16 cellular contexts compared by ENCODE assay signal in the genomic region with DNA sequence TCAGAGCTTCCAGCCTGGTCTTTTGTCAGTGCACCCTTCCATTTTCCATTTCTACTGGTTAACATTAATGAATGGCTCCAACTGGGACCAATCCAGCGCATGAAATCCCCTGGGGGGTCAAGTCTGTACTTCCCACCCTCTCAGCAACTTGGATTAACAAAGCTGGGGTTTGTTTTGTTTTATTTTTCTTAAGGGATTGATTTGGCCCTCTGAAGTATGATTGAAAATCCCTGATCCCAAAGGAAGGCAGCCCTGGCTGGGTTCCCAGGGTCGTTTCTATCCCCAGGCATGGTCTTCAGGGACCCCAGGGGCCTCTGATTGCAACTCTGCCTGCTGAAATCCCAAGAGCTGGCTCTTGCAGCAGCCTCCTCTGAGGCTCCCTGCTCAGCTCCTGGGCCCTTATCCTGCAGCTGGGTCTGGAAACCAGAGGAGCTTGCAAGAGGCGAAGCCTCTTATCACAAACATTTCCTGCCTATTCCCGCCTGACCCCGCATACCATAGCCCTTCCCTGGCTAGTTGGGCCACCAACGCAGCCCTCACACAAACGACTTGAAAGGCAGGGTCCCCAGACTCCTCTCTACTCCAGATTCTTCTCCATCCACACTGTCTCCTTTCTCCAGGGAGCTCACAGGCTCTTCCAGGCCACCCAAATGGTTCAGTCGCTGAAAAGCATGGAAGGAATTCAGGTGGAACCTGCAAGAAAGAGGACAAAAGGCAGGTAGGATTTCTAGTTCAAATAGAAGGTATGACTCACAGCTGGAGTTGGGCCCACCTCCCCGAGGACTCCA.
DNase-seq lines count a peak whose midpoint lies in the region; ATAC-seq, FAIRE-seq and TF ChIP-seq lines count a peak whose summit lies in the region.
"Had no signal": no experiment of that assay in that cellular context is flagged by ENCODE, and none has a peak within 500 bp of the region (broad histone marks: within the 10 kb centered on the region; RNA-seq: fewer than 3 reads in every experiment).

No MANE protein-coding gene starts in this region.

- no peaks in the 10 kb centered on the region for H3K36me3 Mint-ChIP-seq in type B pancreatic cell
- no peaks in the 10 kb centered on the region for H3K36me3 Mint-ChIP-seq in activated CD4-positive, alpha-beta T cell treated with anti-CD3 and anti-CD28 coated beads, Interleukin-2, amount 10 ng/mL, durations not matched to agents 7 days and 5 days (ENCODE audit: low read depth)
- H3K36me3 Mint-ChIP-seq: CD8-positive, alpha-beta T cell; stimulated activated memory B cell treated with anti-CD40 and anti-IgM and Interleukin-4, amounts not matched to agents 10 μg/mL and 1 μg/mL and 100 μg/mL, for 72 hours had no signal

- H3K4me3 ChIP-seq in H1 (ENCODE audit: extremely low read depth in 1 of 4, insufficient read depth in 2 of 4, low read depth in 3 of 4, low read length in 4 of 4) (peak overlapping the region in 1 of 4 experiments; percentile 23; a peak in 1 of 8 replicates), mesenchymal stem cell (ENCODE audit: insufficient read depth in 1 of 2, low read depth in 1 of 2, low read length in 2 of 2) (no peak overlapping the region)
- H3K4me3 ChIP-seq: dorsolateral prefrontal cortex had no signal

- H2BK20ac ChIP-seq in H1 (ENCODE audit: low read length) = peak overlapping the region; percentile 98

- peaks cover 71% of the 10 kb centered on the region for H3K4me1 Mint-ChIP-seq in type B pancreatic cell (ENCODE audit: unreplicated experiment)
- no peaks in the 10 kb centered on the region for H3K4me1 Mint-ChIP-seq in activated CD4-positive, alpha-beta T cell treated with anti-CD3 and anti-CD28 coated beads, Interleukin-2, amount 10 ng/mL, durations not matched to agents 7 days and 5 days

- H3K79me1 ChIP-seq in H1 (ENCODE audit: low read depth, low read length) (no peaks in the 10 kb centered on the region), mesenchymal stem cell (replicated peaks; ENCODE audit: low read length, poor library complexity, severe bottlenecking) (no peaks in the 10 kb centered on the region)

- TF ChIP-seq POLR2A in H1 (IDR thresholded peaks at IDR 0.05; ENCODE audit: control extremely low read depth in 1 of 2, low read depth in 2 of 2, low read length in 2 of 2) = no peak

- peaks cover 3% of the 10 kb centered on the region for H3K9me3 Mint-ChIP-seq in type B pancreatic cell
- H3K9me3 Mint-ChIP-seq in activated CD4-positive, alpha-beta T cell treated with anti-CD3 and anti-CD28 coated beads, Interleukin-2, amount 10 ng/mL, durations not matched to agents 7 days and 5 days = no peaks in the 10 kb centered on the region
- H3K9me3 Mint-ChIP-seq: activated T-helper 1 cell treated with anti-CD3 and anti-CD28 coated beads, Interleukin-12 subunit alpha, Interleukin-12 subunit beta, Interleukin-2, Interleukin-4 antibody, amounts not matched to agents 30 ng/mL and 10 ng/mL and 1 ng/mL, durations not matched to agents 14 hours and 24 hours and 36 hours; CD8-positive, alpha-beta T cell had no signal

- CTCF ChIA-PET in H1 (lab: Charles Lee; ENCODE audit: partially characterized antibody) = interaction anchor here (0.9 to 4.9 kb wide), 17 partner anchors 9 to 156 kb away, joined by 3 to 29 read pairs (median 4); no protein-coding TSS in a partner anchor
- CTCF ChIA-PET in activated CD4-positive, alpha-beta T cell treated with anti-CD3 and anti-CD28 coated beads, Interleukin-2, amount 10 ng/mL, durations not matched to agents 7 days and 5 days (lab: Charles Lee) = no interaction called here

- H3K4ac ChIP-seq in H1 (replicated peaks; ENCODE audit: insufficient read length, low read depth, low read length) = peak overlapping the region; percentile 89
- H3K4ac ChIP-seq in mesenchymal stem cell (ENCODE audit: low read depth in 1 of 2, low read length in 2 of 2) = peak overlapping the region; percentile 29 to 61

- H3K9me3 ChIP-seq in H1 (ENCODE audit: insufficient read depth in 2 of 2, low read depth in 1 of 2, low read length in 1 of 2) (no peaks in the 10 kb centered on the region), mesenchymal stem cell (ENCODE audit: control insufficient read depth, low read length) (no peaks in the 10 kb centered on the region)

- H3K4me1 ChIP-seq in H1 (replicated peaks in 1 of 4; ENCODE audit: control insufficient read depth in 3 of 4, insufficient read depth in 4 of 4, low read length in 3 of 4) (peaks cover 10 to 33% (median 26%) of the 10 kb centered on the region in 4 experiments), mesenchymal stem cell (ENCODE audit: control insufficient read depth, insufficient read depth, low read depth, low read length) (peaks cover 21% of the 10 kb centered on the region)
- H3K4me1 ChIP-seq: foreskin keratinocyte had no signal

- H4K20me1 ChIP-seq in H1 (replicated peaks in 1 of 2; ENCODE audit: control insufficient read depth in 1 of 2, insufficient read depth in 2 of 2, low read length in 2 of 2) = no peaks in the 10 kb centered on the region

- H3K4me3 Mint-ChIP-seq in type B pancreatic cell = peak overlapping the region; percentile 16
- no peak overlapping the region for H3K4me3 Mint-ChIP-seq in activated CD4-positive, alpha-beta T cell treated with anti-CD3 and anti-CD28 coated beads, Interleukin-2, amount 10 ng/mL, durations not matched to agents 7 days and 5 days
- H3K4me3 Mint-ChIP-seq: activated T-helper 1 cell treated with anti-CD3 and anti-CD28 coated beads, Interleukin-12 subunit alpha, Interleukin-12 subunit beta, Interleukin-2, Interleukin-4 antibody, amounts not matched to agents 30 ng/mL and 10 ng/mL and 1 ng/mL, durations not matched to agents 14 hours and 24 hours and 36 hours; CD8-positive, alpha-beta T cell; stimulated activated memory B cell treated with anti-CD40 and anti-IgM and Interleukin-4, amounts not matched to agents 10 μg/mL and 1 μg/mL and 100 μg/mL, for 72 hours had no signal

- H2AFZ ChIP-seq in H1 (ENCODE audit: low read length) (no peak overlapping the region), mesenchymal stem cell (ENCODE audit: low read depth, low read length) (no peak overlapping the region)

- H3K23ac ChIP-seq in H1 (ENCODE audit: insufficient read length) (no peak overlapping the region), mesenchymal stem cell (ENCODE audit: low read length in 2 of 2) (no peak overlapping the region)

- ATAC-seq in GM21576 (IDR thresholded peaks at IDR 0.05; ENCODE audit: unreplicated experiment) = no peak
- ATAC-seq: CD8-positive, alpha-beta T cell had no signal

- H3K36me3 ChIP-seq in H1 (ENCODE audit: control insufficient read depth in 2 of 4, insufficient read depth in 4 of 4, low read length in 3 of 4) (no peaks in the 10 kb centered on the region), mesenchymal stem cell (ENCODE audit: control insufficient read depth in 1 of 2, insufficient read depth in 2 of 2, low read depth in 1 of 2, low read length in 2 of 2) (no peaks in the 10 kb centered on the region)

- H2BK5ac ChIP-seq in H1 (ENCODE audit: low read depth, low read length) (peak overlapping the region; percentile 98; the same call in 1 of the 2 replicates), mesenchymal stem cell (ENCODE audit: low read depth, low read length, poor library complexity, severe bottlenecking) (no peak overlapping the region)

- TF ChIP-seq CTCF in H1 (IDR thresholded peaks at IDR 0.05; ENCODE audit: control extremely low read depth in 1 of 3, insufficient read depth in 1 of 3, low read depth in 1 of 3, low read length in 3 of 3) (no peak), type B pancreatic cell (conservative IDR thresholded peaks at IDR 0.05) (no peak)

- 34% methylated on average over 9 of the region's 9 CpGs; no CpG with 5 or more reads in 1 of the 2 experiments for WGBS in H1 (ENCODE audit: extremely low coverage in 1 of 2, insufficient coverage in 1 of 2, insufficient read length in 1 of 2, insufficient replicate concordance in 2 of 2, low coverage in 1 of 2, low lambda C conversion rate in 2 of 2, missing lambda C conversion rate in 1 of 2), 2 experiments
- WGBS in mesenchymal stem cell = 16% methylated on average over 9 of the region's 9 CpGs

- H2BK120ac ChIP-seq in H1 (replicated peaks; ENCODE audit: low read depth, low read length) (peak overlapping the region; percentile 86), mesenchymal stem cell (ENCODE audit: low read depth, low read length) (peak overlapping the region; percentile 84)

- DNase-seq in NCI-H69 (lab: John Stamatoyannopoulos, UW) = peak; percentile 5
- peak in 1 of 2 experiments; percentile 55 for DNase-seq in H1 (ENCODE audit: low read depth in 1 of 2, low spot score in 2 of 2)
- DNase-seq in mesenchymal stem cell = peak; percentile 46
- no peak for DNase-seq in type B pancreatic cell (ENCODE audit: extremely low spot score, unreplicated experiment)
- DNase-seq in activated CD4-positive, alpha-beta T cell treated with anti-CD3 and anti-CD28 coated beads, Interleukin-2, amount 10 ng/mL, durations not matched to agents 7 days and 5 days = no peak
- DNase-seq in NCI-H128 (lab: John Stamatoyannopoulos, UW; ENCODE audit: unreplicated experiment) = no peak
- DNase-seq: anterior cingulate cortex; CD8-positive, alpha-beta T cell; dorsolateral prefrontal cortex; NCI-H1048; stimulated activated CD4-positive, alpha-beta T cell treated with anti-CD3 and anti-CD28 coated beads, Interleukin-4, amount 100 ng/mL, for 4 hours; T-helper 2 cell had no signal

- H4K91ac ChIP-seq in H1 (replicated peaks; ENCODE audit: insufficient read length, low read length) (peak overlapping the region; percentile 19), mesenchymal stem cell (ENCODE audit: low read length) (peak overlapping the region; percentile 90)

- H3K27ac ChIP-seq in H1 (ENCODE audit: low read depth, low read length) = peak overlapping the region; percentile 27
- H3K27ac ChIP-seq in mesenchymal stem cell (ENCODE audit: low read length, poor library complexity, severe bottlenecking) = no peak overlapping the region
- H3K27ac ChIP-seq: foreskin keratinocyte had no signal

- TF ChIP-seq RAD21 in H1 (IDR thresholded peaks at IDR 0.05 in 1 of 2, conservative IDR thresholded peaks at IDR 0.05 in 1 of 2; ENCODE audit: low read depth in 2 of 2, low read length in 2 of 2) = no peak

- H3K23me2 ChIP-seq in H1 (ENCODE audit: low read depth, low read length) = no peaks in the 10 kb centered on the region

- H2BK12ac ChIP-seq in H1 (ENCODE audit: low read depth, low read length) (peak overlapping the region; percentile 97; the same call in 1 of the 2 replicates), mesenchymal stem cell (ENCODE audit: low read length in 2 of 2) (peak overlapping the region; percentile 30 to 73)

- H4K8ac ChIP-seq in H1 (ENCODE audit: extremely low read depth, insufficient read depth, low read length) (no peak overlapping the region; the same call in 1 of the 2 replicates), mesenchymal stem cell (ENCODE audit: low read length) (peak overlapping the region; percentile 80)

- no peaks in the 10 kb centered on the region; a peak in 1 of 7 replicates for H3K27me3 ChIP-seq in H1 (replicated peaks in 1 of 4; ENCODE audit: control insufficient read depth in 3 of 4, extremely low read depth in 1 of 4, insufficient read depth in 3 of 4, low read length in 3 of 4)
- peaks cover 0 to 5% of the 10 kb centered on the region in 2 experiments for H3K27me3 ChIP-seq in mesenchymal stem cell (ENCODE audit: control insufficient read depth in 1 of 2, insufficient read depth in 1 of 2, low read length in 2 of 2)
- H3K27me3 ChIP-seq: dorsolateral prefrontal cortex, foreskin keratinocyte had no signal

- no peaks in the 10 kb centered on the region for H3K79me2 ChIP-seq in H1 (ENCODE audit: control insufficient read depth in 1 of 2, insufficient read depth in 2 of 2, low read length in 2 of 2)

- peak overlapping the region; percentile 54 for H3K27ac Mint-ChIP-seq in type B pancreatic cell
- H3K27ac Mint-ChIP-seq in activated CD4-positive, alpha-beta T cell treated with anti-CD3 and anti-CD28 coated beads, Interleukin-2, amount 10 ng/mL, durations not matched to agents 7 days and 5 days = no peak overlapping the region
- H3K27ac Mint-ChIP-seq: activated T-helper 1 cell treated with anti-CD3 and anti-CD28 coated beads, Interleukin-12 subunit alpha, Interleukin-12 subunit beta, Interleukin-2, Interleukin-4 antibody, amounts not matched to agents 30 ng/mL and 10 ng/mL and 1 ng/mL, durations not matched to agents 14 hours and 24 hours and 36 hours; CD8-positive, alpha-beta T cell; stimulated activated memory B cell treated with anti-CD40 and anti-IgM and Interleukin-4, amounts not matched to agents 10 μg/mL and 1 μg/mL and 100 μg/mL, for 72 hours had no signal

- peak overlapping the region; percentile 63 for H3K56ac ChIP-seq in H1 (replicated peaks; ENCODE audit: insufficient read length, low read depth, low read length)

- H2AK5ac ChIP-seq in H1 (ENCODE audit: low read depth, low read length) = peak overlapping the region; percentile 95
- peak overlapping the region; percentile 20 for H2AK5ac ChIP-seq in mesenchymal stem cell (ENCODE audit: low read length, severe bottlenecking)

- no peak for TF ChIP-seq EP300 in H1 (IDR thresholded peaks at IDR 0.05; ENCODE audit: borderline replicate concordance in 1 of 2, low read depth in 2 of 2, low read length in 2 of 2)

- peak overlapping the region; percentile 98 for H3K18ac ChIP-seq in H1 (ENCODE audit: extremely low read depth, low read length)
- peak overlapping the region; percentile 78 to 92 for H3K18ac ChIP-seq in mesenchymal stem cell (ENCODE audit: low read depth in 1 of 2, low read length in 2 of 2)

- peaks cover 16% of the 10 kb centered on the region for H3K27me3 Mint-ChIP-seq in type B pancreatic cell
- H3K27me3 Mint-ChIP-seq in activated CD4-positive, alpha-beta T cell treated with anti-CD3 and anti-CD28 coated beads, Interleukin-2, amount 10 ng/mL, durations not matched to agents 7 days and 5 days = peaks cover 3% of the 10 kb centered on the region

- H3K9ac ChIP-seq in H1 (replicated peaks in 1 of 4; ENCODE audit: extremely low read depth in 1 of 4, low read depth in 3 of 4, low read length in 3 of 4) (0 out of 7 replicates have a peak overlapping the region, but pooled peaks of 1 of the 4 experiments have one; percentile 19), mesenchymal stem cell (ENCODE audit: low read length) (no peak overlapping the region)

- POLR2A ChIA-PET in H1 (lab: Charles Lee; ENCODE audit: partially characterized antibody) = interaction anchor here (0.9 to 4.4 kb wide), 10 partner anchors 7 to 118 kb away, joined by 3 to 47 read pairs (median 6); partner anchors contain the start of gene PKDCC
- POLR2A ChIA-PET in activated CD4-positive, alpha-beta T cell treated with anti-CD3 and anti-CD28 coated beads, Interleukin-2, amount 10 ng/mL, durations not matched to agents 7 days and 5 days (lab: Charles Lee) = no interaction called here

- H4K5ac ChIP-seq in H1 (ENCODE audit: insufficient read length, low read depth, low read length) = peak overlapping the region; percentile 31

- H3K14ac ChIP-seq in H1 (ENCODE audit: insufficient read length) (no peak overlapping the region), mesenchymal stem cell (ENCODE audit: low read length in 2 of 2) (no peak overlapping the region)

- H3K4me2 ChIP-seq in H1 (ENCODE audit: insufficient read depth in 1 of 2, low read depth in 2 of 2, low read length in 2 of 2) (peak overlapping the region; percentile 22 to 50; a peak in 3 of 4 replicates), mesenchymal stem cell (ENCODE audit: low read length, poor library complexity, severe bottlenecking) (no peak overlapping the region)

- H2BK15ac ChIP-seq in H1 (ENCODE audit: low read length) (0 out of 2 replicates have a peak overlapping the region, but pooled peaks have one; percentile 88), mesenchymal stem cell (ENCODE audit: low read depth, poor library complexity, severe bottlenecking) (no peak overlapping the region)

- no peak for FAIRE-seq in H1 (lab: Jason Lieb, UNC)

Comparison
In these comparisons a context has a peak if more than half of its experiments do, and no peak if none do; other contexts are left out.
1. DNase-seq: peak in NCI-H69 (single experiment) and mesenchymal stem cell (single experiment); none in type B pancreatic cell (single experiment), activated CD4-positive, alpha-beta T cell treated with anti-CD3 and anti-CD28 coated beads, Interleukin-2, amount 10 ng/mL, durations not matched to agents 7 days and 5 days (single experiment) and NCI-H128 (single experiment).